In the genomic region with DNA sequence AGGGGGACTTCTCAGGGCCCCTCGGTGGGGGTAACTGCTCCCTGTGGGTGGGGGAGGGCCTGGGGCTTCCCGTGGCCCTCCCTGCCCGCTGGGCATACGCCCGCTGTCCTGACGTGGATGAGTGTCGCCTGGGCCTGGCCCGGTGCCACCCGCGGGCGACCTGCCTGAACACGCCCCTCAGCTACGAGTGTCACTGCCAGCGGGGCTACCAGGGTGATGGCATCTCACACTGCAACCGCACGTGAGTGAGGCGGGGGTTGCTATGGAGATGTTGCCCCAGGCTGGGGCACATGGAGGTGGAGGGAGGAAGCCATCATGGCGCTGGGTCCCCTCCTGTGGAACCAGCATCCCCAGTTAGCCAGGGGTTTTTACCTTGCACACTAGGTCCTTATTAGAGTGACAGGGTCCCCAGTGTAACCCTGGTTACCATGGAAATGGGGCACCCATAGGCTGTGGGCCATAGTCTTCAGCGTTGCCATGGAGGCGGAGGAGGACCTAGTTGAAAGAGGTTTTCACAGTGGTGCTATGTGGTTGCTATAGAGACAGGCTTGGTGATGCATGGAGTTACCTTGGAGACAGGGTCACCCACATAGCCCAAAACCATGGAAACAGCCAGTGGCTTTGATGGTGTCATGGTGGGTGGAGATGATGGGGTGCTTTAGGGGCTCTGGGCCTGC, we compare ENCODE assay signal across 11 cellular contexts. TPM values are rescaled to one million over a fixed set of nuclear protein-coding genes. Genes with fewer than 3 reads are reported as not detected.
DNase-seq lines count a peak whose midpoint lies in the region; ATAC-seq and TF ChIP-seq lines count a peak whose summit lies in the region.
"Had no signal": no experiment of that assay in that cellular context is flagged by ENCODE, and none has a peak within 500 bp of the region (broad histone marks: within the 10 kb centered on the region; RNA-seq: fewer than 3 reads in every experiment).

No MANE protein-coding gene starts in this region.

- H3K4me3 ChIP-seq in fibroblast of pulmonary artery (replicated peaks; ENCODE audit: low read depth, low read length), result no peak overlapping the region
- no peak overlapping the region for H3K4me3 ChIP-seq in psoas muscle
- H3K4me3 ChIP-seq: SJSA1 had no signal

- intact Hi-C loops in psoas muscle (cut with DNase I), result no loop called here

- ATAC-seq in psoas muscle, result no peak
- ATAC-seq in HG03095 (IDR thresholded peaks at IDR 0.05; ENCODE audit: unreplicated experiment), result no peak

- no peaks in the 10 kb centered on the region for H3K4me1 ChIP-seq in psoas muscle
- H3K4me1 ChIP-seq: SJSA1 had no signal

- H3K27ac ChIP-seq in psoas muscle, result no peak overlapping the region
- H3K27ac ChIP-seq: SJSA1 had no signal

- TF ChIP-seq CTCF in fibroblast of pulmonary artery (IDR thresholded peaks at IDR 0.05; ENCODE audit: low read length, missing control alignments), result no peak
- TF ChIP-seq CTCF in psoas muscle (IDR thresholded peaks at IDR 0.05), result no peak

- no peaks in the 10 kb centered on the region for H3K27me3 ChIP-seq in psoas muscle (ENCODE audit: insufficient read depth in 3 of 3, low read length in 2 of 3)
- H3K27me3 ChIP-seq: SJSA1 had no signal

- peak; percentile 18 for DNase-seq in stimulated activated CD4-positive, alpha-beta T cell treated with anti-CD3 and anti-CD28 coated beads, Interleukin-15, amount 100 ng/mL, for 24 hours
- DNase-seq in stimulated activated CD4-positive, alpha-beta T cell treated with anti-CD3 and anti-CD28 coated beads, Interleukin-2, amount 100 ng/mL, for 24 hours, result no peak
- DNase-seq in NCI-H510A treated with DMSO at 0.1 percent for 48 hours (lab: John Stamatoyannopoulos, UW) (peak; percentile 9), fibroblast of pulmonary artery (ENCODE audit: low read depth) (peak; percentile 15), ureter (ENCODE audit: low spot score) (peak; percentile 57), psoas muscle (no peak), GM03348 (ENCODE audit: low spot score) (no peak)
- DNase-seq: activated naive CD4-positive, alpha-beta T cell treated with Interleukin-2 at 50 U/mL for 16 hours; DND-41 had no signal

- WGBS in psoas muscle, 3 donors, result 78 to 83% (median 80%) methylated on average over 20 of the region's 20 CpGs

- peaks cover 3 to 83% of the 10 kb centered on the region in 2 donors for H3K36me3 ChIP-seq in psoas muscle (ENCODE audit: insufficient read depth in 1 of 2, low read depth in 1 of 2)

- H3K9me3 ChIP-seq in psoas muscle, result no peaks in the 10 kb centered on the region
- H3K9me3 ChIP-seq: SJSA1 had no signal

RNA-seq across cellular contexts. Expression of a gene that starts 26.9 kb away (rescaled TPM):
- 22.0 TPM for total RNA-seq in ureter
- 10 to 100 TPM in 3 of 4 donors, 1 to 10 TPM in 1; 7.9 to 21.1 (median 16.8) TPM for total RNA-seq in psoas muscle
- polyA plus RNA-seq in psoas muscle, result 1 to 10 TPM; 3.3 to 8.1 (median 4.3) TPM

RNA-seq across cellular contexts. Expression of a gene that starts 37.7 kb away (rescaled TPM):
- total RNA-seq in ureter, result 5.3 TPM
- not detected for total RNA-seq in psoas muscle
- 1 to 10 TPM in 1 of 3 donors, under 1 TPM in 2; 0.24 to 1.0 (median 0.84) TPM for polyA plus RNA-seq in psoas muscle
- total RNA-seq: SJSA1 had no signal

RNA-seq across cellular contexts. Expression of a gene that starts 39.2 kb away (rescaled TPM):
- total RNA-seq in ureter (1.4 TPM), psoas muscle (1 to 10 TPM in 1 of 4 donors, under 1 TPM in 2, not detected in 1; 0.50 to 1.1 (median 0.52) TPM)
- 1 to 10 TPM in 1 of 3 donors, under 1 TPM in 2; 0.21 to 2.5 (median 0.57) TPM for polyA plus RNA-seq in psoas muscle
- total RNA-seq: SJSA1 had no signal

RNA-seq across cellular contexts. Expression of a gene that starts 49.9 kb away (rescaled TPM):
- total RNA-seq in ureter (19.8 TPM), psoas muscle (1 to 10 TPM; 4.0 to 7.4 (median 6.4) TPM)
- 10 to 100 TPM; 12.8 to 17.1 (median 14.8) TPM for polyA plus RNA-seq in psoas muscle

RNA-seq across cellular contexts. Expression of a gene that starts 50.4 kb away (rescaled TPM):
- total RNA-seq in ureter (1.6 TPM), psoas muscle (under 1 TPM in 2 of 4 donors, not detected in 2; 0.19 to 0.51 TPM)
- polyA plus RNA-seq in psoas muscle, result under 1 TPM; 0.17 to 0.73 (median 0.60) TPM

Comparison
In these comparisons a context has a peak if more than half of its experiments do, and no peak if none do; other contexts are left out.
1. DNase-seq: peak in stimulated activated CD4-positive, alpha-beta T cell treated with anti-CD3 and anti-CD28 coated beads, Interleukin-15, amount 100 ng/mL, for 24 hours (single experiment), NCI-H510A treated with DMSO at 0.1 percent for 48 hours (single experiment), fibroblast of pulmonary artery (single experiment) and ureter (single experiment); none in stimulated activated CD4-positive, alpha-beta T cell treated with anti-CD3 and anti-CD28 coated beads, Interleukin-2, amount 100 ng/mL, for 24 hours (0 of 2), psoas muscle (0 of 2) and GM03348 (single experiment).